Comparison of ENCODE assay signal across 26 cellular contexts in genomic region chr4:43992552-43992951, GRCh38.
"Had no signal": no experiment of that assay in that cellular context is flagged by ENCODE, and none has a peak within 500 bp of the region (broad histone marks: within the 10 kb centered on the region; RNA-seq: fewer than 3 reads in every experiment).

No MANE protein-coding gene starts in this region.

- H3K27me3 ChIP-seq: foreskin keratinocyte, pancreas, right lobe of liver, suprapubic skin, thyroid gland had no signal

- H3K4me1 Mint-ChIP-seq: memory B cell; stimulated activated effector memory CD8-positive, alpha-beta T cell treated with anti-CD3 and anti-CD28 coated beads, Interleukin-12 subunit alpha, Interleukin-12 subunit beta, amount 100 ng/mL, for 72 hours had no signal

- H3K4me1 ChIP-seq: foreskin keratinocyte, left ventricle myocardium inferior, lower lobe of right lung, pancreas, psoas muscle, right lobe of liver, suprapubic skin, thyroid gland had no signal

- H3K4me3 ChIP-seq: coronary artery, left ventricle myocardium inferior, lower lobe of right lung, pancreas, psoas muscle, right lobe of liver, suprapubic skin, thyroid gland had no signal

- H3K36me3 Mint-ChIP-seq: memory B cell; natural killer cell treated with Interleukin-12 subunit alpha and Interleukin-12 subunit beta and Interleukin-15 and Interleukin-18, amount 100 ng/mL, for 72 hours; stimulated activated effector memory CD8-positive, alpha-beta T cell treated with anti-CD3 and anti-CD28 coated beads, Interleukin-12 subunit alpha, Interleukin-12 subunit beta, amount 100 ng/mL, for 72 hours; type B pancreatic cell had no signal

- H3K27ac ChIP-seq: coronary artery, foreskin keratinocyte, left ventricle myocardium inferior, lower lobe of right lung, pancreas, psoas muscle, right lobe of liver, suprapubic skin, thyroid gland had no signal

- DNase-seq: effector CD4-positive, alpha-beta T cell; endodermal cell; erythroblast; foreskin keratinocyte; head of caudate nucleus; hypothalamus; kidney; left cardiac atrium; left ventricle myocardium inferior; lower lobe of right lung; midbrain; occipital lobe; pancreas; psoas muscle; retina; right lobe of liver; stimulated activated CD4-positive, alpha-beta T cell treated with anti-CD3 and anti-CD28 coated beads, Interleukin-4, amount 100 ng/mL, for 1 hour; stimulated activated CD8-positive, alpha-beta memory T cell treated with anti-CD3 and anti-CD28 coated beads, Interleukin-4, amount 100 ng/mL, for 48 hours; stimulated activated naive CD8-positive, alpha-beta T cell treated with anti-CD3 and anti-CD28 coated beads, Interleukin-15, Interleukin-2, amounts not matched to agents 100 U/mL and 50 U/mL, for 24 hours; thyroid gland had no signal

- ATAC-seq: foreskin keratinocyte; left cardiac atrium; lower lobe of right lung; natural killer cell treated with Interleukin-12 subunit alpha and Interleukin-12 subunit beta and Interleukin-15 and Interleukin-18, amount 100 ng/mL, for 72 hours; pancreas; psoas muscle; right lobe of liver; stimulated activated effector memory CD8-positive, alpha-beta T cell treated with anti-CD3 and anti-CD28 coated beads, Interleukin-12 subunit alpha, Interleukin-12 subunit beta, amount 100 ng/mL, for 72 hours; stimulated activated naive CD8-positive, alpha-beta T cell treated with anti-CD3 and anti-CD28 coated beads, Interleukin-15, Interleukin-2, amounts not matched to agents 100 U/mL and 50 U/mL, for 24 hours had no signal

- H3K27me3 Mint-ChIP-seq: memory B cell; natural killer cell treated with Interleukin-12 subunit alpha and Interleukin-12 subunit beta and Interleukin-15 and Interleukin-18, amount 100 ng/mL, for 72 hours; type B pancreatic cell had no signal

- H3K9me3 ChIP-seq: left ventricle myocardium inferior, lower lobe of right lung, pancreas, psoas muscle, right lobe of liver, suprapubic skin, thyroid gland had no signal

- H3K36me3 ChIP-seq: left ventricle myocardium inferior, lower lobe of right lung, pancreas, right lobe of liver, suprapubic skin, thyroid gland had no signal

- H3K4me3 Mint-ChIP-seq: endodermal cell; memory B cell; natural killer cell treated with Interleukin-12 subunit alpha and Interleukin-12 subunit beta and Interleukin-15 and Interleukin-18, amount 100 ng/mL, for 72 hours; stimulated activated effector memory CD8-positive, alpha-beta T cell treated with anti-CD3 and anti-CD28 coated beads, Interleukin-12 subunit alpha, Interleukin-12 subunit beta, amount 100 ng/mL, for 72 hours; type B pancreatic cell had no signal

- H3K9me3 Mint-ChIP-seq: endodermal cell, type B pancreatic cell had no signal

- H3K27ac Mint-ChIP-seq: endodermal cell; memory B cell; natural killer cell treated with Interleukin-12 subunit alpha and Interleukin-12 subunit beta and Interleukin-15 and Interleukin-18, amount 100 ng/mL, for 72 hours; stimulated activated effector memory CD8-positive, alpha-beta T cell treated with anti-CD3 and anti-CD28 coated beads, Interleukin-12 subunit alpha, Interleukin-12 subunit beta, amount 100 ng/mL, for 72 hours; type B pancreatic cell had no signal
